In the genomic region with DNA sequence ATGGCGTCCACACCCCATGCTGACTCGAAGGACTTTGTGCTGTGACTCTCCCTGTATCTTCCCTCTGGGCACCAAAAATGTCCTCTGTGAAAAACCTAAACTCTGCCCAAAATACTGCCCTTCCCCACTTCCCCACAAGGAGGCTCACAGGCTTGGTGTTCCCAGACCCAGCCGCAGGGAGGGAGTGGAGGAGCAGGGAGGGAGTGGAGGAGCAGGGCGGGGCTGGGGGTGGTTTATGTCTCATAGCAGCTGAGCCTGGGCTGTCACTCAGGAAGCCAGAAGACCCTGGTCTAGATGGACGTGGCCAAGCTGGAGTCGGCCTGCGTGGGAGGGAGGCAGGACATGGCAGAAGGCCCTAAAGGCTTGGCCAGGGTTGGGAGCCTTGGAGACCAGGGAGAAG, we compare ENCODE assay signal across 8 cellular contexts.
DNase-seq lines count a peak whose midpoint lies in the region; ATAC-seq and TF ChIP-seq lines count a peak whose summit lies in the region.

No MANE protein-coding gene starts in this region.

- TF ChIP-seq CTCF in KMS-11 (conservative IDR thresholded peaks at IDR 0.05; ENCODE audit: low read depth, low read length): 0 out of 2 replicates have a peak, but pooled peaks have one; percentile 15
- peak; percentile 79 for TF ChIP-seq CTCF in astrocyte of the cerebellum (IDR thresholded peaks at IDR 0.05; ENCODE audit: low read depth, low read length, missing control alignments)
- TF ChIP-seq CTCF in lower lobe of right lung (IDR thresholded peaks at IDR 0.05): peak; percentile 16

- H3K27ac ChIP-seq in KMS-11 (no peak overlapping the region), lower lobe of right lung (no peak overlapping the region)

- no peaks in the 10 kb centered on the region for H3K36me3 ChIP-seq in KMS-11 (ENCODE audit: insufficient read depth)
- no peaks in the 10 kb centered on the region for H3K36me3 ChIP-seq in lower lobe of right lung

- in situ Hi-C loops in astrocyte of the cerebellum (cut with HindIII; ENCODE audit: low sequenced_read_pairs): no loop called here

- no peak overlapping the region for H3K9ac ChIP-seq in KMS-11

- H3K4me3 ChIP-seq in KMS-11 (IDR thresholded peaks at IDR 0.05; ENCODE audit: insufficient read depth, low read depth, low read length) (no peak overlapping the region), astrocyte of the cerebellum (ENCODE audit: low read depth, low read length) (no peak overlapping the region), lower lobe of right lung (no peak overlapping the region)

- peak; percentile 74 for DNase-seq in DMS 273 treated with DMSO at 0.1 percent for 48 hours (lab: John Stamatoyannopoulos, UW)
- no peak for DNase-seq in astrocyte of the cerebellum (ENCODE audit: low read depth)
- no peak for DNase-seq in lower lobe of right lung
- no peak for DNase-seq in stimulated activated CD4-positive, alpha-beta T cell treated with anti-CD3 and anti-CD28 coated beads, Interleukin-15, amount 100 ng/mL, for 24 hours

- H3K9me3 ChIP-seq in lower lobe of right lung: no peaks in the 10 kb centered on the region

- ATAC-seq in lower lobe of right lung (peak; percentile 42 to 46), HG03457 (IDR thresholded peaks at IDR 0.05; ENCODE audit: unreplicated experiment) (no peak), HG02678 (IDR thresholded peaks at IDR 0.05; ENCODE audit: unreplicated experiment) (no peak), HG02870 (IDR thresholded peaks at IDR 0.05; ENCODE audit: unreplicated experiment) (no peak)

- H3K4me1 ChIP-seq in KMS-11 (ENCODE audit: low read depth, poor library complexity, severe bottlenecking): no peaks in the 10 kb centered on the region
- no peaks in the 10 kb centered on the region for H3K4me1 ChIP-seq in lower lobe of right lung

- peaks cover 5% of the 10 kb centered on the region; the same call in 1 of the 2 replicates for H3K27me3 ChIP-seq in KMS-11 (ENCODE audit: insufficient read depth, low read depth)
- peaks cover 6% of the 10 kb centered on the region for H3K27me3 ChIP-seq in lower lobe of right lung (ENCODE audit: low read depth)

- H2AFZ ChIP-seq in KMS-11 (ENCODE audit: low read depth): no peak overlapping the region

- no peak overlapping the region for H3K4me2 ChIP-seq in KMS-11

- H3K79me2 ChIP-seq in KMS-11 (ENCODE audit: insufficient read depth, low read depth): no peaks in the 10 kb centered on the region

- H4K20me1 ChIP-seq in KMS-11 (ENCODE audit: insufficient read depth): no peaks in the 10 kb centered on the region

- intact Hi-C loops in lower lobe of right lung (cut with DNase I): no loop called here

Comparison
In these comparisons a context has a peak if more than half of its experiments do, and no peak if none do; other contexts are left out.
1. CTCF ChIP-seq: peak in every context shown above with its lines; median percentile 79 in astrocyte of the cerebellum; 16 in lower lobe of right lung; 15 in KMS-11.
2. ATAC-seq: peak in lower lobe of right lung (2 of 2); none in HG03457 (single experiment), HG02678 (single experiment) and HG02870 (single experiment).